ENCODE assay signal across 7 cellular contexts in the genomic region with DNA sequence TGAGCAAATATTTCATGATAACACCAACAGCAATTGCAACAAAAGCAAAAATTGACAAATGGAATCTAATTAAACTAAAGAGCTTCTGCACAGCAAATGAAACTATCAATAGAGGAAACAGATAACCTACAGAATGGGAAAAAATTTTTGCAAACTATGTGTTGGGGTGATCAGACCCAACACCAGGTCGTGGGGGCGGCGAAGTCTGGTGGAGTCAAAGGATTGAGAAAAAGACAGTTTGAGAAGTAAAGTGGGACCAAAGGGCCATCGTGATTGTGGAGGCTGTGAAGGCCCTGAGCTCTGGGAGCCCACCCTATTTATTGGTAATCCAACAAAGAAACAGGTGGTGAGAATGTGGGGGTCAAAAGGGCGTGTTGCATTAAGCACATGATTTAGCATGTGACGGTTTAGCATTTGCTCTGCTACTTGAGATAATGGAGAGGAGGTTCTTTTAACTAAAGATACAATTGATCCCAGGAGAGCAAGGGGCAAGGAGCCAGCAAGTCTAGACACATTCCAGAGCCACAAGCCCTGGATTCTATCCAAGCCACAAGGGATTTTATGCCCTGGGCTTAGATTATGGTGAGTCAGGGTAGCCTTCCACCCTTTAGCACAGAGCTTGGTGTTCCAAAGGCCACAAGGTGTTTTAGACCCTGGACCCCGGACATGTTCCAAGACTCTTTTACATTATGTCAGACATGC.
DNase-seq lines count a peak whose midpoint lies in the region; TF ChIP-seq lines count a peak whose summit lies in the region.
"Not testable (repeated sequence)": the region's sequence is repeated elsewhere in the genome, so short reads cannot be mapped to it uniquely, and the experiment has no call there.

No MANE protein-coding gene starts in this region.

- DNase-seq in DMS 273 (lab: John Stamatoyannopoulos, UW; ENCODE audit: unreplicated experiment) (peak; percentile 7), HT1080 (ENCODE audit: low read depth) (peak; percentile 55), NCI-H524 (lab: John Stamatoyannopoulos, UW) (peak; percentile 2 to 39), SK-MEL-5 (ENCODE audit: low read depth, low spot score) (peak; percentile 17), astrocyte of the hippocampus (ENCODE audit: low read depth, low spot score) (peak; percentile 61), fibroblast of mammary gland (ENCODE audit: low read depth) (peak; percentile 28), myocyte (ENCODE audit: low read depth) (peak; percentile 2)

- in situ Hi-C loops in SK-MEL-5 (cut with HindIII; ENCODE audit: low pct_unique_long_range_greater_than_20kb, low sequenced_read_pairs): not testable (repeated sequence)

- TF ChIP-seq CTCF in fibroblast of mammary gland (conservative IDR thresholded peaks at IDR 0.05; ENCODE audit: control insufficient read depth, insufficient read depth, low read depth, low read length): not testable (repeated sequence)

- H3K4me3 ChIP-seq in fibroblast of mammary gland (ENCODE audit: control insufficient read depth, low read depth, low read length): not testable (repeated sequence)

Comparison
In these comparisons a context has a peak if more than half of its experiments do, and no peak if none do; other contexts are left out.
1. DNase-seq: peak in every context shown above with its lines; median percentile 61 in astrocyte of the hippocampus; 55 in HT1080; 28 in fibroblast of mammary gland; 20 in NCI-H524; 17 in SK-MEL-5; 7 in DMS 273; 2 in myocyte.